ENCODE assay signal across 22 cellular contexts in the genomic region with DNA sequence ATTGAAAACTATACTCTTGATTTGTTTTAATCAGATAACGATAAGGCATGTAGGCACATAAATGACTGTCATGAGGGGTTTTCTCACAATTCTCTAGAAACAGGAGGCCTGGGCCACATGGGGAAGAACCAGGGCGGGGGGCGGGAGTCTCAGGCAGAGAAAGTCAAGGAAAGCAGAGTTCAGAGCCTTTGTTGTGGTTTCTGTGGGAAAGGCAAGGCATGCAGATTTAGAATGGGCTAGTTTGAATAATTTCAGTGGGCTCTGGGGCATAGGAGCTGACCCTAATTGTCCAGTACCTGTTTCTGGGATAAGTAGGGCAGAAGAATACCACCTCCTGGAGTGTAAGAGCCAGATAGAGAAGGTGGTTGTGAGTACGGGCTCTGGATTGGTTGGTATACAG.
"Had no signal": no experiment of that assay in that cellular context is flagged by ENCODE, and none has a peak within 500 bp of the region (broad histone marks: within the 10 kb centered on the region; RNA-seq: fewer than 3 reads in every experiment).

No MANE protein-coding gene starts in this region.

- H3K36me3 ChIP-seq: prostate gland, right lobe of liver, spleen, thoracic aorta, transverse colon had no signal

- H3K4me3 ChIP-seq: coronary artery, hepatocyte, prostate gland, right lobe of liver, spleen, thoracic aorta, transverse colon had no signal

- H3K9me3 ChIP-seq: prostate gland, right lobe of liver, thoracic aorta, transverse colon had no signal

- DNase-seq: effector CD4-positive, alpha-beta T cell; endodermal cell; erythroblast; foreskin keratinocyte; head of caudate nucleus; mammary epithelial cell; naive thymus-derived CD4-positive, alpha-beta T cell; nephron progenitor cell; retina; right lobe of liver; spleen; stimulated activated CD4-positive, alpha-beta T cell treated with anti-CD3 and anti-CD28 coated beads, Interleukin-15, amount 100 ng/mL, for 24 hours; stimulated activated CD4-positive, alpha-beta T cell treated with anti-CD3 and anti-CD28 coated beads, Interleukin-1b, Interleukin-23, amount 100 ng/mL, for 48 hours; stimulated activated CD4-positive, alpha-beta T cell treated with anti-CD3 and anti-CD28 coated beads, Interleukin-4, amount 100 ng/mL, for 24 hours; stimulated activated naive CD8-positive, alpha-beta T cell treated with anti-CD3 and anti-CD28 coated beads, Interleukin-15, amount 100 ng/mL, for 72 hours; transverse colon had no signal

- H3K4me2 ChIP-seq: hepatocyte had no signal

- H3K9ac ChIP-seq: parathyroid adenoma had no signal

- H3K27me3 ChIP-seq: foreskin keratinocyte, hepatocyte, right lobe of liver, spleen, transverse colon had no signal

- H3K27ac ChIP-seq: coronary artery, foreskin keratinocyte, hepatocyte, parathyroid adenoma, prostate gland, right lobe of liver, spleen, thoracic aorta, transverse colon had no signal

- H3K4me1 ChIP-seq: foreskin keratinocyte, parathyroid adenoma, prostate gland, transverse colon had no signal

- ATAC-seq: foreskin keratinocyte; naive thymus-derived CD4-positive, alpha-beta T cell; right lobe of liver; stimulated activated memory B cell treated with anti-CD40 and anti-IgM and Interleukin-4, amounts not matched to agents 10 μg/mL and 1 μg/mL and 100 μg/mL, for 72 hours; stimulated activated naive CD8-positive, alpha-beta T cell treated with anti-CD3 and anti-CD28 coated beads, Interleukin-15, amount 100 ng/mL, for 72 hours had no signal
